In genomic region chr19:35628565-35629331, GRCh38 we compare ENCODE assay signal across 1 cellular context.
TF ChIP-seq lines count a peak whose summit lies in the region.

Gene RBM42 (plus strand): TSS chr19:35629036. CDS start chr19:35629154, 118 bp downstream.

TF ChIP-seq in K562, 482 proteins besides CTCF, POLR2A, EP300 and RAD21 (continued from another document and continues in another):
- TF ChIP-seq, protein P1, sequence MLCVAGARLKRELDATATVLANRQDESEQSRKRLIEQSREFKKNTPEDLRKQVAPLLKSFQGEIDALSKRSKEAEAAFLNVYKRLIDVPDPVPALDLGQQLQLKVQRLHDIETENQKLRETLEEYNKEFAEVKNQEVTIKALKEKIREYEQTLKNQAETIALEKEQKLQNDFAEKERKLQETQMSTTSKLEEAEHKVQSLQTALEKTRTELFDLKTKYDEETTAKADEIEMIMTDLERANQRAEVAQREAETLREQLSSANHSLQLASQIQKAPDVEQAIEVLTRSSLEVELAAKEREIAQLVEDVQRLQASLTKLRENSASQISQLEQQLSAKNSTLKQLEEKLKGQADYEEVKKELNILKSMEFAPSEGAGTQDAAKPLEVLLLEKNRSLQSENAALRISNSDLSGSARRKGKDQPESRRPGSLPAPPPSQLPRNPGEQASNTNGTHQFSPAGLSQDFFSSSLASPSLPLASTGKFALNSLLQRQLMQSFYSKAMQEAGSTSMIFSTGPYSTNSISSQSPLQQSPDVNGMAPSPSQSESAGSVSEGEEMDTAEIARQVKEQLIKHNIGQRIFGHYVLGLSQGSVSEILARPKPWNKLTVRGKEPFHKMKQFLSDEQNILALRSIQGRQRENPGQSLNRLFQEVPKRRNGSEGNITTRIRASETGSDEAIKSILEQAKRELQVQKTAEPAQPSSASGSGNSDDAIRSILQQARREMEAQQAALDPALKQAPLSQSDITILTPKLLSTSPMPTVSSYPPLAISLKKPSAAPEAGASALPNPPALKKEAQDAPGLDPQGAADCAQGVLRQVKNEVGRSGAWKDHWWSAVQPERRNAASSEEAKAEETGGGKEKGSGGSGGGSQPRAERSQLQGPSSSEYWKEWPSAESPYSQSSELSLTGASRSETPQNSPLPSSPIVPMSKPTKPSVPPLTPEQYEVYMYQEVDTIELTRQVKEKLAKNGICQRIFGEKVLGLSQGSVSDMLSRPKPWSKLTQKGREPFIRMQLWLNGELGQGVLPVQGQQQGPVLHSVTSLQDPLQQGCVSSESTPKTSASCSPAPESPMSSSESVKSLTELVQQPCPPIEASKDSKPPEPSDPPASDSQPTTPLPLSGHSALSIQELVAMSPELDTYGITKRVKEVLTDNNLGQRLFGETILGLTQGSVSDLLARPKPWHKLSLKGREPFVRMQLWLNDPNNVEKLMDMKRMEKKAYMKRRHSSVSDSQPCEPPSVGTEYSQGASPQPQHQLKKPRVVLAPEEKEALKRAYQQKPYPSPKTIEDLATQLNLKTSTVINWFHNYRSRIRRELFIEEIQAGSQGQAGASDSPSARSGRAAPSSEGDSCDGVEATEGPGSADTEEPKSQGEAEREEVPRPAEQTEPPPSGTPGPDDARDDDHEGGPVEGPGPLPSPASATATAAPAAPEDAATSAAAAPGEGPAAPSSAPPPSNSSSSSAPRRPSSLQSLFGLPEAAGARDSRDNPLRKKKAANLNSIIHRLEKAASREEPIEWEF (CRISPR knock-in tag; IDR thresholded peaks at IDR 0.05) = no peak
- TF ChIP-seq SMARCA5 (IDR thresholded peaks at IDR 0.05) (no peak), RBM15 (IDR thresholded peaks at IDR 0.05; ENCODE audit: insufficient read depth, low read length) (no peak), TGIF2 (CRISPR knock-in tag; IDR thresholded peaks at IDR 0.05) (no peak), ZFP36 (IDR thresholded peaks at IDR 0.05; ENCODE audit: low read depth, low read length, partially characterized antibody) (no peak), TAF9B (IDR thresholded peaks at IDR 0.05; ENCODE audit: partially characterized antibody) (peak; percentile 75), KLF10 (CRISPR knock-in tag; IDR thresholded peaks at IDR 0.05) (no peak), ZHX1 (conservative IDR thresholded peaks at IDR 0.05; ENCODE audit: low read length) (peak; percentile 89), MXD1 (CRISPR knock-in tag; IDR thresholded peaks at IDR 0.05; ENCODE audit: borderline replicate concordance, poor library complexity, severe bottlenecking) (no peak), ZNF644 (tag; IDR thresholded peaks at IDR 0.05; ENCODE audit: low read depth) (no peak), PURB (CRISPR knock-in tag; IDR thresholded peaks at IDR 0.05; ENCODE audit: low read depth) (no peak), CREM (IDR thresholded peaks at IDR 0.05; ENCODE audit: low read depth) (peak; percentile 100), KHSRP (IDR thresholded peaks at IDR 0.05) (peak; percentile 100), ZNF76 (CRISPR knock-in tag; IDR thresholded peaks at IDR 0.05; ENCODE audit: borderline replicate concordance) (no peak), THRAP3 (IDR thresholded peaks at IDR 0.05; ENCODE audit: borderline replicate concordance) (no peak)
- TF ChIP-seq, protein P2, sequence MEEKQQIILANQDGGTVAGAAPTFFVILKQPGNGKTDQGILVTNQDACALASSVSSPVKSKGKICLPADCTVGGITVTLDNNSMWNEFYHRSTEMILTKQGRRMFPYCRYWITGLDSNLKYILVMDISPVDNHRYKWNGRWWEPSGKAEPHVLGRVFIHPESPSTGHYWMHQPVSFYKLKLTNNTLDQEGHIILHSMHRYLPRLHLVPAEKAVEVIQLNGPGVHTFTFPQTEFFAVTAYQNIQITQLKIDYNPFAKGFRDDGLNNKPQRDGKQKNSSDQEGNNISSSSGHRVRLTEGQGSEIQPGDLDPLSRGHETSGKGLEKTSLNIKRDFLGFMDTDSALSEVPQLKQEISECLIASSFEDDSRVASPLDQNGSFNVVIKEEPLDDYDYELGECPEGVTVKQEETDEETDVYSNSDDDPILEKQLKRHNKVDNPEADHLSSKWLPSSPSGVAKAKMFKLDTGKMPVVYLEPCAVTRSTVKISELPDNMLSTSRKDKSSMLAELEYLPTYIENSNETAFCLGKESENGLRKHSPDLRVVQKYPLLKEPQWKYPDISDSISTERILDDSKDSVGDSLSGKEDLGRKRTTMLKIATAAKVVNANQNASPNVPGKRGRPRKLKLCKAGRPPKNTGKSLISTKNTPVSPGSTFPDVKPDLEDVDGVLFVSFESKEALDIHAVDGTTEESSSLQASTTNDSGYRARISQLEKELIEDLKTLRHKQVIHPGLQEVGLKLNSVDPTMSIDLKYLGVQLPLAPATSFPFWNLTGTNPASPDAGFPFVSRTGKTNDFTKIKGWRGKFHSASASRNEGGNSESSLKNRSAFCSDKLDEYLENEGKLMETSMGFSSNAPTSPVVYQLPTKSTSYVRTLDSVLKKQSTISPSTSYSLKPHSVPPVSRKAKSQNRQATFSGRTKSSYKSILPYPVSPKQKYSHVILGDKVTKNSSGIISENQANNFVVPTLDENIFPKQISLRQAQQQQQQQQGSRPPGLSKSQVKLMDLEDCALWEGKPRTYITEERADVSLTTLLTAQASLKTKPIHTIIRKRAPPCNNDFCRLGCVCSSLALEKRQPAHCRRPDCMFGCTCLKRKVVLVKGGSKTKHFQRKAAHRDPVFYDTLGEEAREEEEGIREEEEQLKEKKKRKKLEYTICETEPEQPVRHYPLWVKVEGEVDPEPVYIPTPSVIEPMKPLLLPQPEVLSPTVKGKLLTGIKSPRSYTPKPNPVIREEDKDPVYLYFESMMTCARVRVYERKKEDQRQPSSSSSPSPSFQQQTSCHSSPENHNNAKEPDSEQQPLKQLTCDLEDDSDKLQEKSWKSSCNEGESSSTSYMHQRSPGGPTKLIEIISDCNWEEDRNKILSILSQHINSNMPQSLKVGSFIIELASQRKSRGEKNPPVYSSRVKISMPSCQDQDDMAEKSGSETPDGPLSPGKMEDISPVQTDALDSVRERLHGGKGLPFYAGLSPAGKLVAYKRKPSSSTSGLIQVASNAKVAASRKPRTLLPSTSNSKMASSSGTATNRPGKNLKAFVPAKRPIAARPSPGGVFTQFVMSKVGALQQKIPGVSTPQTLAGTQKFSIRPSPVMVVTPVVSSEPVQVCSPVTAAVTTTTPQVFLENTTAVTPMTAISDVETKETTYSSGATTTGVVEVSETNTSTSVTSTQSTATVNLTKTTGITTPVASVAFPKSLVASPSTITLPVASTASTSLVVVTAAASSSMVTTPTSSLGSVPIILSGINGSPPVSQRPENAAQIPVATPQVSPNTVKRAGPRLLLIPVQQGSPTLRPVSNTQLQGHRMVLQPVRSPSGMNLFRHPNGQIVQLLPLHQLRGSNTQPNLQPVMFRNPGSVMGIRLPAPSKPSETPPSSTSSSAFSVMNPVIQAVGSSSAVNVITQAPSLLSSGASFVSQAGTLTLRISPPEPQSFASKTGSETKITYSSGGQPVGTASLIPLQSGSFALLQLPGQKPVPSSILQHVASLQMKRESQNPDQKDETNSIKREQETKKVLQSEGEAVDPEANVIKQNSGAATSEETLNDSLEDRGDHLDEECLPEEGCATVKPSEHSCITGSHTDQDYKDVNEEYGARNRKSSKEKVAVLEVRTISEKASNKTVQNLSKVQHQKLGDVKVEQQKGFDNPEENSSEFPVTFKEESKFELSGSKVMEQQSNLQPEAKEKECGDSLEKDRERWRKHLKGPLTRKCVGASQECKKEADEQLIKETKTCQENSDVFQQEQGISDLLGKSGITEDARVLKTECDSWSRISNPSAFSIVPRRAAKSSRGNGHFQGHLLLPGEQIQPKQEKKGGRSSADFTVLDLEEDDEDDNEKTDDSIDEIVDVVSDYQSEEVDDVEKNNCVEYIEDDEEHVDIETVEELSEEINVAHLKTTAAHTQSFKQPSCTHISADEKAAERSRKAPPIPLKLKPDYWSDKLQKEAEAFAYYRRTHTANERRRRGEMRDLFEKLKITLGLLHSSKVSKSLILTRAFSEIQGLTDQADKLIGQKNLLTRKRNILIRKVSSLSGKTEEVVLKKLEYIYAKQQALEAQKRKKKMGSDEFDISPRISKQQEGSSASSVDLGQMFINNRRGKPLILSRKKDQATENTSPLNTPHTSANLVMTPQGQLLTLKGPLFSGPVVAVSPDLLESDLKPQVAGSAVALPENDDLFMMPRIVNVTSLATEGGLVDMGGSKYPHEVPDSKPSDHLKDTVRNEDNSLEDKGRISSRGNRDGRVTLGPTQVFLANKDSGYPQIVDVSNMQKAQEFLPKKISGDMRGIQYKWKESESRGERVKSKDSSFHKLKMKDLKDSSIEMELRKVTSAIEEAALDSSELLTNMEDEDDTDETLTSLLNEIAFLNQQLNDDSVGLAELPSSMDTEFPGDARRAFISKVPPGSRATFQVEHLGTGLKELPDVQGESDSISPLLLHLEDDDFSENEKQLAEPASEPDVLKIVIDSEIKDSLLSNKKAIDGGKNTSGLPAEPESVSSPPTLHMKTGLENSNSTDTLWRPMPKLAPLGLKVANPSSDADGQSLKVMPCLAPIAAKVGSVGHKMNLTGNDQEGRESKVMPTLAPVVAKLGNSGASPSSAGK (IDR thresholded peaks at IDR 0.05) = no peak; the same call in 1 of the 2 replicates
- TF ChIP-seq, protein P3, sequence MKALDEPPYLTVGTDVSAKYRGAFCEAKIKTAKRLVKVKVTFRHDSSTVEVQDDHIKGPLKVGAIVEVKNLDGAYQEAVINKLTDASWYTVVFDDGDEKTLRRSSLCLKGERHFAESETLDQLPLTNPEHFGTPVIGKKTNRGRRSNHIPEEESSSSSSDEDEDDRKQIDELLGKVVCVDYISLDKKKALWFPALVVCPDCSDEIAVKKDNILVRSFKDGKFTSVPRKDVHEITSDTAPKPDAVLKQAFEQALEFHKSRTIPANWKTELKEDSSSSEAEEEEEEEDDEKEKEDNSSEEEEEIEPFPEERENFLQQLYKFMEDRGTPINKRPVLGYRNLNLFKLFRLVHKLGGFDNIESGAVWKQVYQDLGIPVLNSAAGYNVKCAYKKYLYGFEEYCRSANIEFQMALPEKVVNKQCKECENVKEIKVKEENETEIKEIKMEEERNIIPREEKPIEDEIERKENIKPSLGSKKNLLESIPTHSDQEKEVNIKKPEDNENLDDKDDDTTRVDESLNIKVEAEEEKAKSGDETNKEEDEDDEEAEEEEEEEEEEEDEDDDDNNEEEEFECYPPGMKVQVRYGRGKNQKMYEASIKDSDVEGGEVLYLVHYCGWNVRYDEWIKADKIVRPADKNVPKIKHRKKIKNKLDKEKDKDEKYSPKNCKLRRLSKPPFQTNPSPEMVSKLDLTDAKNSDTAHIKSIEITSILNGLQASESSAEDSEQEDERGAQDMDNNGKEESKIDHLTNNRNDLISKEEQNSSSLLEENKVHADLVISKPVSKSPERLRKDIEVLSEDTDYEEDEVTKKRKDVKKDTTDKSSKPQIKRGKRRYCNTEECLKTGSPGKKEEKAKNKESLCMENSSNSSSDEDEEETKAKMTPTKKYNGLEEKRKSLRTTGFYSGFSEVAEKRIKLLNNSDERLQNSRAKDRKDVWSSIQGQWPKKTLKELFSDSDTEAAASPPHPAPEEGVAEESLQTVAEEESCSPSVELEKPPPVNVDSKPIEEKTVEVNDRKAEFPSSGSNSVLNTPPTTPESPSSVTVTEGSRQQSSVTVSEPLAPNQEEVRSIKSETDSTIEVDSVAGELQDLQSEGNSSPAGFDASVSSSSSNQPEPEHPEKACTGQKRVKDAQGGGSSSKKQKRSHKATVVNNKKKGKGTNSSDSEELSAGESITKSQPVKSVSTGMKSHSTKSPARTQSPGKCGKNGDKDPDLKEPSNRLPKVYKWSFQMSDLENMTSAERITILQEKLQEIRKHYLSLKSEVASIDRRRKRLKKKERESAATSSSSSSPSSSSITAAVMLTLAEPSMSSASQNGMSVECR (CRISPR knock-in tag; IDR thresholded peaks at IDR 0.05) = peak; percentile 58; the same call in 1 of the 2 replicates
